13 cellular contexts compared by ENCODE assay signal in genomic region chr12:45331552-45331951, GRCh38.
"Had no signal": no experiment of that assay in that cellular context is flagged by ENCODE, and none has a peak within 500 bp of the region (broad histone marks: within the 10 kb centered on the region; RNA-seq: fewer than 3 reads in every experiment).

No MANE protein-coding gene starts in this region.

- ATAC-seq: activated CD8-positive, alpha-beta T cell treated with anti-CD3 and anti-CD28 coated beads, Interleukin-2, amount 10 ng/mL, durations not matched to agents 7 days and 5 days; heart left ventricle; left ventricle myocardium superior; psoas muscle; sciatic nerve; stimulated activated memory B cell treated with anti-CD40 and anti-IgM and Interleukin-4, amounts not matched to agents 10 μg/mL and 1 μg/mL and 100 μg/mL, for 72 hours had no signal

- DNase-seq: activated CD8-positive, alpha-beta memory T cell treated with anti-CD3 and anti-CD28 coated beads, Interleukin-2, amount 50 U/mL, for 48 hours; activated CD8-positive, alpha-beta T cell treated with anti-CD3 and anti-CD28 coated beads, Interleukin-2, amount 10 ng/mL, durations not matched to agents 7 days and 5 days; activated naive CD8-positive, alpha-beta T cell treated with anti-CD3 and anti-CD28 coated beads, Interleukin-2, amount 10 ng/mL, durations not matched to agents 7 days and 5 days; heart left ventricle; islet precursor cell; left ventricle myocardium superior; mesenchymal stem cell; psoas muscle; spleen; stimulated activated CD4-positive, alpha-beta T cell treated with anti-CD3 and anti-CD28 coated beads, Interleukin-1b, Interleukin-23, amount 100 ng/mL, for 48 hours; tibial artery had no signal
